Comparison of ENCODE assay signal across 29 cellular contexts in genomic region chr3:46634856-46635255, GRCh38. TPM values are rescaled to one million over a fixed set of nuclear protein-coding genes. Genes with fewer than 3 reads are reported as not detected.
"Had no signal": no experiment of that assay in that cellular context is flagged by ENCODE, and none has a peak within 500 bp of the region (broad histone marks: within the 10 kb centered on the region; RNA-seq: fewer than 3 reads in every experiment).

No MANE protein-coding gene starts in this region.

- H3K9me3 ChIP-seq: colonic mucosa, gastrocnemius medialis, mucosa of descending colon, neutrophil, thoracic aorta, transverse colon had no signal

- H3K36me3 ChIP-seq: colonic mucosa, gastrocnemius medialis, neutrophil, sigmoid colon, thoracic aorta, transverse colon had no signal

- H3K27ac ChIP-seq: colonic mucosa, epithelial cell of prostate, gastrocnemius medialis, neutrophil, parathyroid adenoma, sigmoid colon, thoracic aorta, transverse colon had no signal

- H3K9ac ChIP-seq: parathyroid adenoma had no signal

- ATAC-seq: esophagus mucosa; gastrocnemius medialis; mucosa of descending colon; natural killer cell treated with Interleukin-12 subunit alpha and Interleukin-12 subunit beta and Interleukin-15 and Interleukin-18, amount 100 ng/mL, for 72 hours; stimulated activated naive B cell treated with anti-CD40 and anti-IgM and Interleukin-4, amounts not matched to agents 10 μg/mL and 1 μg/mL and 100 μg/mL, for 72 hours had no signal

- H3K4me3 ChIP-seq: colonic mucosa, gastrocnemius medialis, mucosa of descending colon, sigmoid colon, thoracic aorta, transverse colon had no signal

- DNase-seq: colonic mucosa; effector CD8-positive, alpha-beta T cell; endodermal cell; foreskin fibroblast; gastrocnemius medialis; head of caudate nucleus; mesenchymal stem cell; mucosa of descending colon; naive B cell; sigmoid colon; stimulated activated CD4-positive, alpha-beta T cell treated with anti-CD3 and anti-CD28 coated beads, Interleukin-2, amount 100 ng/mL, for 48 hours; stimulated activated naive B cell treated with anti-CD40 and anti-IgM and Interleukin-4, amounts not matched to agents 10 μg/mL and 1 μg/mL and 100 μg/mL, for 72 hours; transverse colon had no signal

- H3K27me3 ChIP-seq: colonic mucosa, gastrocnemius medialis, sigmoid colon, transverse colon had no signal

RNA-seq across cellular contexts. Expression of gene FAM240A, which starts 22.5 kb away (rescaled TPM):
- total RNA-seq: chondrocyte; colonic mucosa; endodermal cell; esophagus mucosa; glomerular endothelial cell; lung microvascular endothelial cell; mesothelial cell of epicardium; mucosa of descending colon; natural killer cell treated with Interleukin-12 subunit alpha and Interleukin-12 subunit beta and Interleukin-15 and Interleukin-18, amount 100 ng/mL, for 72 hours; neural crest cell; omental fat pad; progenitor cell of endocrine pancreas; sigmoid colon; skeletal muscle tissue; thoracic aorta; transverse colon; urinary bladder had no signal
- polyA plus RNA-seq: keratinocyte, sigmoid colon, urinary bladder had no signal
